Comparison of ENCODE assay signal across 15 cellular contexts in the genomic region with DNA sequence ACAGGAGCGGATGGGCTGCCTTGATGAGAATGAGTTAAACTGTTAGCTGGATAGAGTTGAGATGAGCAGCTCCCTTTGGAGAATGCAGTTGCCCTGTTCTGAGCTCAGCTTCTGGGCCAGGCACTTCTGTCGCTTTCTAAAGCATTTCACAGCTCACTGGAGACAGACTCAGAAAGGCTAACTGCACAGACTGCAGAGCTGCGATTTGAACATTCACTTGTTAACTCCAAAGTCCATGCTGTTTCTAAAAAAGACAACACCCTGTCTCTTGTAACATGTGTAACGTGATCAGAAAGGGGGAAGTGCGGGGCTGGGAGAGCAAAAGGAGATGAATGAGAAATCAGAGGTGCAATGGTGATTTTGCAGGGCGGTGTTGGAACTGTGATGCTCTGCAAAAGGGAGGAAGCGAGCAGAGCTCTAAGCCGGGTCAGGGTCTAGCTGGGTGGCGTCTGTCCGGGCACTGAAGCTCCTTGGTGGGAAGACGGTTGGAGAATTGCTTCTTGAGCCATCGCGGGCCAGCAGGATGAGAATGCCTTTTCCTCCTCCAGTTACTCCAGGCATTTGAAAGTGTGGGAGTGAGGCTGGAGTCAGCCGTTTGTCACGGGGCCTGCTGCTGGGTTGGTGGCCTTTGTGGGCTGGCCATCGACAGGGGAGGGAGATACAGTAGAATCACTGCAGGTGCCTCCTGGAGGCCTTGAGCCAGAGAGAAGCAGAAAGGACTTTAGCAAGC. TPM values are rescaled to one million over a fixed set of nuclear protein-coding genes. Genes with fewer than 3 reads are reported as not detected.
DNase-seq lines count a peak whose midpoint lies in the region; ATAC-seq, FAIRE-seq and TF ChIP-seq lines count a peak whose summit lies in the region.
"Had no signal": no experiment of that assay in that cellular context is flagged by ENCODE, and none has a peak within 500 bp of the region (broad histone marks: within the 10 kb centered on the region; RNA-seq: fewer than 3 reads in every experiment).

No MANE protein-coding gene starts in this region.

- H3K4me1 ChIP-seq in Panc1 (ENCODE audit: control insufficient read depth, insufficient read depth, low read length) (peaks cover 2% of the 10 kb centered on the region; the same call in 1 of the 2 replicates), right atrium auricular region (peaks cover 0 to 41% of the 10 kb centered on the region in 2 donors)
- H3K4me1 ChIP-seq: parathyroid adenoma had no signal

- peaks cover 24% of the 10 kb centered on the region for H3K36me3 Mint-ChIP-seq in HFFc6 (ENCODE audit: low read depth)

- no peaks in the 10 kb centered on the region for H3K9me3 Mint-ChIP-seq in HFFc6

- H3K4me3 Mint-ChIP-seq in HFFc6: no peak overlapping the region
- H3K4me3 Mint-ChIP-seq: IgD-negative memory B cell had no signal

- H3K36me3 ChIP-seq in Panc1 (ENCODE audit: control insufficient read depth, insufficient read depth, low read length): no peaks in the 10 kb centered on the region
- H3K36me3 ChIP-seq in right atrium auricular region: peaks cover 3% of the 10 kb centered on the region

- peak; percentile 74 for DNase-seq in G401 (ENCODE audit: low spot score)
- DNase-seq in Panc1 (ENCODE audit: low read depth, low spot score): no peak
- no peak for DNase-seq in right atrium auricular region (ENCODE audit: low spot score)
- DNase-seq in retinal pigment epithelial cell (ENCODE audit: low read depth): no peak
- DNase-seq in GM19240 (ENCODE audit: insufficient read length, low spot score): no peak
- no peak for DNase-seq in HTR-8/SVneo (ENCODE audit: insufficient read length, low spot score)
- DNase-seq in HFFc6: no peak
- DNase-seq: foreskin fibroblast, left cardiac atrium, RPMI8226 had no signal

- TF ChIP-seq CTCF in Panc1 (IDR thresholded peaks at IDR 0.05) (no peak), right atrium auricular region (IDR thresholded peaks at IDR 0.05) (no peak), retinal pigment epithelial cell (conservative IDR thresholded peaks at IDR 0.05; ENCODE audit: low read depth, low read length) (no peak), HFFc6 (IDR thresholded peaks at IDR 0.05) (no peak)

- CTCF ChIA-PET in Panc1 (lab: Charles Lee): no interaction called here

- no peak for FAIRE-seq in HTR-8/SVneo (lab: Jason Lieb, UNC)
- FAIRE-seq: colon, H54 had no signal

- H3K4me1 Mint-ChIP-seq in HFFc6 (ENCODE audit: low read depth): peaks cover 7% of the 10 kb centered on the region

- H3K4me3 ChIP-seq in Panc1 (ENCODE audit: low read depth in 2 of 2, low read length in 2 of 2): no peak overlapping the region
- no peak overlapping the region for H3K4me3 ChIP-seq in right atrium auricular region
- H3K4me3 ChIP-seq in retinal pigment epithelial cell (ENCODE audit: low read length): peak overlapping the region; percentile 29

- in situ Hi-C loops in G401 (cut with HindIII; ENCODE audit: low sequenced_read_pairs): no loop called here
- in situ Hi-C loops in Panc1 (cut with HindIII; ENCODE audit: low pct_unique_long_range_greater_than_20kb, low sequenced_read_pairs): no loop called here

- peaks cover 1% of the 10 kb centered on the region for H3K27me3 Mint-ChIP-seq in HFFc6 (ENCODE audit: insufficient read depth)
- H3K27me3 Mint-ChIP-seq: IgD-negative memory B cell had no signal

- H3K27ac ChIP-seq in Panc1 (ENCODE audit: low read length): no peak overlapping the region
- H3K27ac ChIP-seq in right atrium auricular region: peak overlapping the region; percentile 18 to 40
- H3K27ac ChIP-seq: parathyroid adenoma had no signal

- H3K27me3 ChIP-seq in Panc1 (ENCODE audit: control insufficient read depth, insufficient read depth, low read length) (no peaks in the 10 kb centered on the region), right atrium auricular region (no peaks in the 10 kb centered on the region)

- intact Hi-C loops in Panc1 (cut with micrococcal nuclease; ENCODE audit: unreplicated experiment): no loop called here

- no TSS peak for BruUV-seq in Panc1 (replicated peaks; lab: Mats Ljungman, UMichigan)

- ATAC-seq in Panc1: 0 out of 2 replicates have a peak, but pooled peaks have one; percentile 23
- no peak for ATAC-seq in GM19328 (IDR thresholded peaks at IDR 0.05; ENCODE audit: unreplicated experiment)

- H3K27ac Mint-ChIP-seq in HFFc6: no peak overlapping the region
- H3K27ac Mint-ChIP-seq: IgD-negative memory B cell had no signal

- H3K9me3 ChIP-seq in Panc1 (ENCODE audit: control insufficient read depth, insufficient read depth, low read depth, low read length) (no peaks in the 10 kb centered on the region), right atrium auricular region (no peaks in the 10 kb centered on the region)

- POLR2A ChIA-PET in Panc1 (lab: Charles Lee): no interaction called here

RNA-seq across cellular contexts. Expression of a gene that starts 20.3 kb away (rescaled TPM):
- total RNA-seq in G401 (2014; rRNA removed; shearing (Covaris generic)): 53.5 and 58.4 TPM in 2 replicates
- total RNA-seq in Panc1 (2021; ENCODE audit: unreplicated experiment): 36.3 TPM
- polyA plus RNA-seq in Panc1 (2012; ENCODE audit: insufficient read length): 35.0 TPM
- total RNA-seq in right atrium auricular region: 10 to 100 TPM; 33.7 to 34.0 TPM
- total RNA-seq in HFFc6 (2021; fragmentation: NEBNext Ultra II Directional; extraction: Animal tissue kit (Norgen Biotek cat#: 25700)): 10 to 100 TPM; 23.3 to 32.5 (median 27.9) TPM
